Comparison of ENCODE assay signal across 11 cellular contexts in genomic region chr12:124538194-124539082, GRCh38. TPM values are rescaled to one million over a fixed set of nuclear protein-coding genes. Genes with fewer than 3 reads are reported as not detected.
DNase-seq lines count a peak whose midpoint lies in the region; ATAC-seq and TF ChIP-seq lines count a peak whose summit lies in the region.
"Had no signal": no experiment of that assay in that cellular context is flagged by ENCODE, and none has a peak within 500 bp of the region (broad histone marks: within the 10 kb centered on the region; RNA-seq: fewer than 3 reads in every experiment).

No MANE protein-coding gene starts in this region.

- 20 to 35% methylated on average over 1 to 7 of the region's 22 CpGs for WGBS in gastroesophageal sphincter (ENCODE audit: low coverage in 1 of 2), 2 donors

- H3K27me3 ChIP-seq in gastroesophageal sphincter (no peaks in the 10 kb centered on the region), colonic mucosa (no peaks in the 10 kb centered on the region)
- H3K27me3 ChIP-seq: SJCRH30 had no signal

- in situ Hi-C loops in G401 (cut with HindIII; ENCODE audit: low sequenced_read_pairs), result no loop called here

- H3K9ac ChIP-seq in colonic mucosa (ENCODE audit: low read depth in 2 of 2, low read length in 2 of 2), result no peak overlapping the region
- H3K9ac ChIP-seq: parathyroid adenoma had no signal

- TF ChIP-seq POLR2A in gastroesophageal sphincter (IDR thresholded peaks at IDR 0.05), result no peak

- H3K27ac ChIP-seq in gastroesophageal sphincter (peak overlapping the region in 3 of 4 donors; percentile 48 to 71 (median 67)), colonic mucosa (no peak overlapping the region)
- H3K27ac ChIP-seq: parathyroid adenoma, SJCRH30 had no signal

- no peak overlapping the region for H3K4me3 ChIP-seq in gastroesophageal sphincter
- H3K4me3 ChIP-seq in colonic mucosa, result no peak overlapping the region
- H3K4me3 ChIP-seq: SJCRH30 had no signal

- H3K4me1 ChIP-seq in gastroesophageal sphincter (peaks cover 8 to 70% (median 47%) of the 10 kb centered on the region in 3 donors), colonic mucosa (peaks cover 13% of the 10 kb centered on the region)

- ATAC-seq in gastroesophageal sphincter (peak; percentile 8), sciatic nerve (peak; percentile 3), HG03025 (IDR thresholded peaks at IDR 0.05; ENCODE audit: low FRiP score, unreplicated experiment) (no peak)

- intact Hi-C loops in sciatic nerve (cut with DNase I) (no loop called here), colonic mucosa (cut with DNase I) (no loop called here)

- H3K36me3 ChIP-seq in gastroesophageal sphincter, result peaks cover 0 to 8% of the 10 kb centered on the region in 2 donors
- H3K36me3 ChIP-seq in colonic mucosa, result no peaks in the 10 kb centered on the region

- TF ChIP-seq CTCF in gastroesophageal sphincter (IDR thresholded peaks at IDR 0.05) (no peak), colonic mucosa (IDR thresholded peaks at IDR 0.05) (no peak)

- no peak for TF ChIP-seq EP300 in gastroesophageal sphincter (IDR thresholded peaks at IDR 0.05)

- DNase-seq in G401 (ENCODE audit: low spot score) (peak; percentile 61), NCI-H446 treated with DMSO at 0.1 percent for 48 hours (lab: John Stamatoyannopoulos, UW) (peak; percentile 77), sciatic nerve (ENCODE audit: low spot score) (no peak), germinal center (ENCODE audit: low spot score) (no peak), colonic mucosa (no peak)
- DNase-seq in activated CD4-positive, alpha-beta T cell treated with anti-CD3 and anti-CD28 coated beads for 1 hour, result no peak
- DNase-seq: activated gamma-delta T cell treated with Interleukin-2 at 50 U/mL for 16 hours, SJCRH30 had no signal

- H3K9me3 ChIP-seq in gastroesophageal sphincter, result no peaks in the 10 kb centered on the region
- H3K9me3 ChIP-seq in colonic mucosa, result no peaks in the 10 kb centered on the region
- H3K9me3 ChIP-seq: SJCRH30 had no signal

RNA-seq across cellular contexts. Expression of gene NCOR2, which starts 29.0 kb away (rescaled TPM):
- total RNA-seq in G401 (2014; rRNA removed; shearing (Covaris generic)), result 17.3 and 19.0 TPM in 2 replicates
- total RNA-seq in gastroesophageal sphincter, result 100 to 1,000 TPM in 2 of 4 donors, 10 to 100 TPM in 2; 67.2 to 148 (median 105) TPM
- total RNA-seq in sciatic nerve, result 345 TPM
- total RNA-seq in colonic mucosa, result 100 to 1,000 TPM; 137 to 148 TPM

Comparison
In these comparisons a context has a peak if more than half of its experiments do, and no peak if none do; other contexts are left out.
1. DNase-seq: peak in G401 (single experiment) and NCI-H446 treated with DMSO at 0.1 percent for 48 hours (single experiment); none in sciatic nerve (single experiment), activated CD4-positive, alpha-beta T cell treated with anti-CD3 and anti-CD28 coated beads for 1 hour (single experiment), germinal center (single experiment) and colonic mucosa (single experiment).